ENCODE assay signal across 1 cellular context in genomic region chr15:33148129-33148850, GRCh38.
TF ChIP-seq lines count a peak whose summit lies in the region.

No MANE protein-coding gene starts in this region.

TF ChIP-seq in SK-N-SH, 30 proteins besides CTCF, POLR2A, EP300 and RAD21 (continued from another document):
- TF ChIP-seq PBX3 (IDR thresholded peaks at IDR 0.05) (peak; percentile 25; the same call in 1 of the 2 replicates), POLR2AphosphoS5 (IDR thresholded peaks at IDR 0.05; ENCODE audit: low read depth, low read length) (peak; percentile 85), MEF2A (IDR thresholded peaks at IDR 0.05; ENCODE audit: borderline replicate concordance, low read depth) (no peak), GABPA (IDR thresholded peaks at IDR 0.05; ENCODE audit: low read depth) (peak; percentile 72)
